ENCODE assay signal across 9 cellular contexts in the genomic region with DNA sequence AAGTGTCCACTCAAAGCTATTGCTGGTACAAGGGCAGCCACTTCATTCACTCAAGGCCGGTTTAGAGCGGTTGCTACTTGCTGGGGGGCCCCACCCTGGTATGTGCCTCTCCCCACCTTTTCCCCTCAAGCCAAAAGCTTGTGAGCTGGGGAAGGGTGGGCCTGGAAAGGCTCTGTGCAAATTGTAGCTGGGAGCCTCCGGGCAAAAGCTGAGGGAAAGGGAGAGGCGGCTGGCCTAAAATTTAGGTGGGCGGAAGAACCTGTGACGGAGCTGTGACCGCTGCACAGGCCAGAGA. TPM values are rescaled to one million over a fixed set of nuclear protein-coding genes. Genes with fewer than 3 reads are reported as not detected.
DNase-seq lines count a peak whose midpoint lies in the region; ATAC-seq, FAIRE-seq and TF ChIP-seq lines count a peak whose summit lies in the region.
"Had no signal": no experiment of that assay in that cellular context is flagged by ENCODE, and none has a peak within 500 bp of the region (broad histone marks: within the 10 kb centered on the region; RNA-seq: fewer than 3 reads in every experiment).

No MANE protein-coding gene starts in this region.

- H3K9me3 ChIP-seq in right atrium auricular region = no peaks in the 10 kb centered on the region
- H3K9me3 ChIP-seq in K562 (replicated peaks; ENCODE audit: control insufficient read depth, insufficient read depth, low read depth, low read length) = no peaks in the 10 kb centered on the region
- no peaks in the 10 kb centered on the region for H3K9me3 ChIP-seq in mucosa of descending colon
- no peaks in the 10 kb centered on the region for H3K9me3 ChIP-seq in vagina

- H4K20me1 ChIP-seq in K562 (replicated peaks; ENCODE audit: control insufficient read depth, insufficient read depth, low read length) = no peaks in the 10 kb centered on the region; the same call in 1 of the 2 replicates

- POLR2A ChIA-PET in K562 (lab: Yijun Ruan, JAX) = interaction anchor here (0.8 to 1.5 kb wide), 8 partner anchors 9 to 83 kb away, joined by 3 to 9 read pairs (median 4); no protein-coding TSS in a partner anchor

- BruUV-seq in K562 (replicated peaks; lab: Mats Ljungman, UMichigan) = no TSS peak

- H3K79me2 ChIP-seq in K562 (ENCODE audit: control insufficient read depth, insufficient read depth, low read length) = no peaks in the 10 kb centered on the region

- TF ChIP-seq CTCF in right atrium auricular region (IDR thresholded peaks at IDR 0.05) (no peak), K562 (IDR thresholded peaks at IDR 0.05 in 2 of 3, conservative IDR thresholded peaks at IDR 0.05 in 1 of 3; ENCODE audit: insufficient read depth in 2 of 3, low read depth in 1 of 3, low read length in 3 of 3) (no peak), mucosa of descending colon (IDR thresholded peaks at IDR 0.05) (no peak), vagina (IDR thresholded peaks at IDR 0.05) (no peak)

- DNase-seq in right atrium auricular region (ENCODE audit: low spot score) = no peak
- DNase-seq in left cardiac atrium = no peak
- DNase-seq in K562 (ENCODE audit: extremely low read depth in 1 of 4, low spot score in 3 of 4) = peak in 1 of 4 experiments; percentile 24
- no peak for DNase-seq in mucosa of descending colon
- DNase-seq in vagina (ENCODE audit: extremely low spot score in 2 of 2) = no peak
- no peak for DNase-seq in HCEC 1CT
- no peak for DNase-seq in mucosa of gallbladder (ENCODE audit: low spot score)

- in situ Hi-C loops in K562 (cut with MboI) = no loop called here

- no peak for TF ChIP-seq RAD21 in K562 (CRISPR knock-in tag; conservative IDR thresholded peaks at IDR 0.05 in 1 of 2, IDR thresholded peaks at IDR 0.05 in 1 of 2)

- ATAC-seq in left cardiac atrium (no peak), K562 (no peak; the same call in 2 of the 3 replicates), mucosa of descending colon (peak; percentile 0), GM21360 (IDR thresholded peaks at IDR 0.05; ENCODE audit: unreplicated experiment) (no peak)

- H2AFZ ChIP-seq in K562 (ENCODE audit: low read depth, low read length) = no peak overlapping the region

- no peak overlapping the region for H3K4me2 ChIP-seq in K562 (ENCODE audit: insufficient read depth, low read length)

- CTCF ChIA-PET in K562 (lab: Yijun Ruan, JAX; ENCODE audit: low intra/inter-chr PET ratio) = no interaction called here

- H3K4me1 ChIP-seq in right atrium auricular region = peaks cover 0 to 21% of the 10 kb centered on the region in 2 donors
- peaks cover 4 to 23% of the 10 kb centered on the region in 2 experiments; a peak in 3 of 5 replicates for H3K4me1 ChIP-seq in K562 (replicated peaks in 1 of 2; ENCODE audit: control insufficient read depth in 2 of 2, insufficient read depth in 2 of 2, low read length in 2 of 2)
- peaks cover 11% of the 10 kb centered on the region for H3K4me1 ChIP-seq in mucosa of descending colon (ENCODE audit: low read depth)
- H3K4me1 ChIP-seq in vagina = peaks cover 27% of the 10 kb centered on the region

- peak overlapping the region in 1 of 2 donors; percentile 86 for H3K4me3 ChIP-seq in right atrium auricular region
- no peak overlapping the region for H3K4me3 ChIP-seq in K562
- H3K4me3 ChIP-seq in mucosa of descending colon = no peak overlapping the region
- H3K4me3 ChIP-seq in vagina = peak overlapping the region; percentile 59 to 81

- peaks cover 35% of the 10 kb centered on the region for H3K36me3 ChIP-seq in right atrium auricular region
- peaks cover 43% of the 10 kb centered on the region for H3K36me3 ChIP-seq in K562 (ENCODE audit: control insufficient read depth, insufficient read depth, low read length)
- peaks cover 13% of the 10 kb centered on the region for H3K36me3 ChIP-seq in mucosa of descending colon (ENCODE audit: low read depth)
- peaks cover 0 to 39% of the 10 kb centered on the region in 2 donors for H3K36me3 ChIP-seq in vagina

- 84% methylated on average over 5 of the region's 7 CpGs for WGBS in K562 (ENCODE audit: insufficient coverage, low coverage, missing lambda C conversion rate)

- H3K27ac ChIP-seq in right atrium auricular region (peak overlapping the region; percentile 78 to 81), K562 (ENCODE audit: extremely low read depth, low read depth, low read length) (peak overlapping the region; percentile 50; the same call in 2 of the 3 replicates), vagina (peak overlapping the region; percentile 81)

- no peak for TF ChIP-seq EP300 in K562 (IDR thresholded peaks at IDR 0.05; ENCODE audit: low read length)

- TF ChIP-seq POLR2A in K562 (conservative IDR thresholded peaks at IDR 0.05) = no peak; the same call in none of the 2 replicates
- no peak for TF ChIP-seq POLR2A in vagina (IDR thresholded peaks at IDR 0.05)

- no peak for FAIRE-seq in K562 (lab: Jason Lieb, UNC)
- FAIRE-seq: G401.6 had no signal

- intact Hi-C loops in left cardiac atrium (cut with DNase I) = no loop called here
- intact Hi-C loops in K562 (cut with micrococcal nuclease) = no loop called here
- intact Hi-C loops in mucosa of descending colon (cut with DNase I, micrococcal nuclease) = no loop called here
- intact Hi-C loops in vagina (cut with DNase I) = no loop called here

- H3K27me3 ChIP-seq in right atrium auricular region (no peaks in the 10 kb centered on the region), K562 (ENCODE audit: control insufficient read depth in 2 of 2, insufficient read depth in 2 of 2, low read length in 2 of 2) (no peaks in the 10 kb centered on the region), vagina (no peaks in the 10 kb centered on the region)

- H3K9me1 ChIP-seq in K562 (ENCODE audit: control insufficient read depth, insufficient read depth, low read length) = peaks cover 7% of the 10 kb centered on the region

- H3K9ac ChIP-seq in K562 (ENCODE audit: insufficient read depth in 1 of 2, low read depth in 2 of 2, low read length in 2 of 2) = peak overlapping the region in 1 of 2 experiments; percentile 82; a peak in 2 of 4 replicates

TF ChIP-seq in K562, 482 proteins besides CTCF, POLR2A, EP300 and RAD21:
- TF ChIP-seq TBL1XR1 (IDR thresholded peaks at IDR 0.05; ENCODE audit: low read length in 2 of 2) (no peak), ZNF23 (CRISPR knock-in tag; IDR thresholded peaks at IDR 0.05) (no peak), MBD2 (IDR thresholded peaks at IDR 0.05; ENCODE audit: borderline replicate concordance, low read depth) (0 out of 2 replicates have a peak, but pooled peaks have one; percentile 16), CBX1 (IDR thresholded peaks at IDR 0.05; ENCODE audit: low read depth) (0 out of 2 replicates have a peak, but pooled peaks have one; percentile 44), EGR1 (conservative IDR thresholded peaks at IDR 0.05) (0 out of 2 replicates have a peak, but pooled peaks have one; percentile 57), KLF16 (IDR thresholded peaks at IDR 0.05) (0 out of 2 replicates have a peak, but pooled peaks have one; percentile 20)

RNA-seq across cellular contexts. Expression of a gene that starts 0.3 kb away (rescaled TPM):
- total RNA-seq in right atrium auricular region (1 to 10 TPM; 1.2 to 1.4 TPM), left cardiac atrium (1 to 10 TPM; 2.5 to 3.0 TPM), K562 (2014; rRNA removed) (1.4 and 3.0 TPM in 2 replicates), K562 (2014; rRNA removed; fragmentation: Illumina TruSeq; extraction: Trizol) (0.89 and 1.1 TPM in 2 replicates), K562 (2015; rRNA removed; fragmentation: Illumina TruSeq; extraction: Trizol) (1.7 and 1.8 TPM in 2 replicates), K562 (2021) (3.0 and 4.3 TPM in 2 replicates), mucosa of descending colon (10 to 100 TPM; 12.3 to 18.0 (median 14.2) TPM), vagina (17.2 TPM), mucosa of gallbladder (12.1 TPM)
- 21.5 and 49.5 TPM in 2 replicates for total RNA-seq in K562 (2011; cell fraction: chromatin; rRNA removed; ENCODE audit: low replicate concordance)
- total RNA-seq in K562 (2011; cell fraction: nucleolus; rRNA removed) = 24.7 and 26.5 TPM in 2 replicates
- total RNA-seq in K562 (2011; cell fraction: nucleoplasm; rRNA removed) = 18.4 and 19.1 TPM in 2 replicates
- polyA plus RNA-seq in K562 (2011; rRNA removed) (2.7 and 5.6 TPM in 2 replicates), K562 (2014; fragmentation: Illumina TruSeq; extraction: Trizol) (3.0 and 4.5 TPM in 2 replicates), K562 (2014; fragmentation: Nextera tagmentation; extraction: Ambion mirVana) (under 1 TPM; 0.01 to 0.07 TPM), K562 (2014; rRNA removed) (3.3 and 4.7 TPM in 2 replicates)
- 2.1 and 2.6 TPM in 2 replicates for polyA plus RNA-seq in K562 (2011; cell fraction: cytosol; rRNA removed)
- 26.0 and 26.6 TPM in 2 replicates for polyA plus RNA-seq in K562 (2011; cell fraction: nucleus; rRNA removed)
- 4.1 and 6.9 TPM in 2 replicates for polyA plus RNA-seq in K562 (2012)
- 1.6 and 2.3 TPM in 2 replicates for polyA minus RNA-seq in K562 (2011; rRNA and poly(A)+ RNA removed)
- polyA minus RNA-seq in K562 (2011; cell fraction: cytosol; rRNA and poly(A)+ RNA removed) = 1.9 and 2.2 TPM in 2 replicates
- polyA minus RNA-seq in K562 (2011; cell fraction: nucleus; rRNA and poly(A)+ RNA removed) = 8.5 and 15.1 TPM in 2 replicates

RNA-seq across cellular contexts. Expression of a gene that starts 17.6 kb away (rescaled TPM):
- total RNA-seq in right atrium auricular region (10 to 100 TPM; 24.6 to 45.8 TPM), left cardiac atrium (10 to 100 TPM; 15.6 to 16.7 TPM), K562 (2014; rRNA removed) (61.5 and 65.7 TPM in 2 replicates), K562 (2014; rRNA removed; fragmentation: Illumina TruSeq; extraction: Trizol) (0.29 and 0.44 TPM in 2 replicates), K562 (2015; rRNA removed; fragmentation: Illumina TruSeq; extraction: Trizol) (4.6 and 5.9 TPM in 2 replicates), K562 (2021) (27.2 and 27.8 TPM in 2 replicates), mucosa of descending colon (10 to 100 TPM in 1 of 3 donors, 1 to 10 TPM in 2; 1.5 to 17.6 (median 8.2) TPM), vagina (101 TPM), mucosa of gallbladder (30.3 TPM)
- 1.1 and 4.4 TPM in 2 replicates for total RNA-seq in K562 (2011; cell fraction: chromatin; rRNA removed; ENCODE audit: low replicate concordance)
- 19.2 and 19.5 TPM in 2 replicates for total RNA-seq in K562 (2011; cell fraction: nucleolus; rRNA removed)
- 6.2 and 6.6 TPM in 2 replicates for total RNA-seq in K562 (2011; cell fraction: nucleoplasm; rRNA removed)
- polyA plus RNA-seq in K562 (2011; rRNA removed) (2.4 and 5.3 TPM in 2 replicates), K562 (2014; fragmentation: Illumina TruSeq; extraction: Trizol) (0.68 and 2.1 TPM in 2 replicates), K562 (2014; fragmentation: Nextera tagmentation; extraction: Ambion mirVana) (under 1 TPM; 0.08 to 0.13 TPM), K562 (2014; rRNA removed) (39.1 and 41.3 TPM in 2 replicates)
- polyA plus RNA-seq in K562 (2011; cell fraction: cytosol; rRNA removed) = 12.0 and 70.7 TPM in 2 replicates
- 4.3 and 9.6 TPM in 2 replicates for polyA plus RNA-seq in K562 (2011; cell fraction: nucleus; rRNA removed)
- polyA plus RNA-seq in K562 (2012) = 22.6 and 37.3 TPM in 2 replicates
- polyA minus RNA-seq in K562 (2011; rRNA and poly(A)+ RNA removed) = 0.36 TPM in 1 of 2 replicates, not detected in the other
- 6.1 and 7.3 TPM in 2 replicates for polyA minus RNA-seq in K562 (2011; cell fraction: cytosol; rRNA and poly(A)+ RNA removed)
- polyA minus RNA-seq in K562 (2011; cell fraction: nucleus; rRNA and poly(A)+ RNA removed) = 2.0 and 2.2 TPM in 2 replicates

Comparison
In these comparisons a context has a peak if more than half of its experiments do, and no peak if none do; other contexts are left out.
1. H3K4me3 ChIP-seq: peak in vagina (2 of 2); none in K562 (single experiment) and mucosa of descending colon (single experiment).
2. Peak in every context shown above with its lines, with median percentiles within 50 percentile points of each other: H3K27ac ChIP-seq.